In the genomic region with DNA sequence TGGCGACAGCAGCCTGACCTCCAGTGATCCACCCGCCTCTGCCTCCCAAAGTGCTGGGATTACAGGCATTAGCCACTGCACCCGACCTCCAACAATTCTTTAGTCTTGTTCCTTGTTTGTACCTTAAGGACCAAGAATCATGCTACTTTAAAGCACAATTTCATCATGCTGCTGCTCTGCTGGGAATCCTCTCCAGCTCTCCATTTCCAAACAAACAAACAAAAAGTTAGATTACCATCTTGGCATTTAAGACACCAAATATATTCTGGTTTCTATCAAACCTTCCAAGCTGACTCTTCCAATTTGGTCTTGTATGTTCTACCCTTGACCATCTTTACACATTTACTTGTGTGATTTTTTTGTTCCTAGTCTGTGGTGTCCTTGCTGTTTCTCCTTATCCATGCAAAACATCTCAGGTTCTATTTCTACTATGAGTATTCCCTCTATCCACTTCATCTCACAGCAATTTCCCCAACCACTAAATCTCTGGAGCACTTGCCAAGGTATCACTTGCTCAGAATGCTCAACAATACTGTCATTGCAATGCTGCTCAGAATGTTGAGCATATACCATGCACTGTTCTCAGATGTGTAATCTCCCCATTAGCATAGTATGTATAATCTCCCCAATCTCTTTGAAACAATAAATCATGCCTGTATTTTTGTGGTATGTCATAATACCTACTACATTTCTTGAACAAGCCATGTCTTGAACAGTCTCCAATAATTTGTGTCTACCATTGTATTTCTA, we compare ENCODE assay signal across 1 cellular context.
TF ChIP-seq lines count a peak whose summit lies in the region.

No MANE protein-coding gene starts in this region.

TF ChIP-seq in IMR-90, 13 proteins besides CTCF, POLR2A, EP300 and RAD21 (continued from another document):
- TF ChIP-seq RCOR1 (IDR thresholded peaks at IDR 0.05; ENCODE audit: insufficient replicate concordance, low read length) (no peak), MAZ (IDR thresholded peaks at IDR 0.05; ENCODE audit: borderline replicate concordance, low read depth, low read length) (no peak)
